ENCODE assay signal across 1 cellular context in genomic region chr7:48246073-48246472, GRCh38.
TF ChIP-seq lines count a peak whose summit lies in the region.

No MANE protein-coding gene starts in this region.

TF ChIP-seq in GM23338, 12 proteins besides CTCF, POLR2A, EP300 and RAD21 (continued from another document):
- TF ChIP-seq ETS1 (IDR thresholded peaks at IDR 0.05) (no peak), ZNF331 (CRISPR knock-in tag; IDR thresholded peaks at IDR 0.05; ENCODE audit: low read depth) (no peak), EZH2phosphoT487 (IDR thresholded peaks at IDR 0.05; ENCODE audit: unreplicated experiment) (no peak), STAT1 (IDR thresholded peaks at IDR 0.05; ENCODE audit: unreplicated experiment) (no peak)
